Comparison of ENCODE assay signal across 20 cellular contexts in genomic region chr16:66658860-66659190, GRCh38. TPM values are rescaled to one million over a fixed set of nuclear protein-coding genes. Genes with fewer than 3 reads are reported as not detected.
DNase-seq lines count a peak whose midpoint lies in the region; ATAC-seq and TF ChIP-seq lines count a peak whose summit lies in the region.
"Had no signal": no experiment of that assay in that cellular context is flagged by ENCODE, and none has a peak within 500 bp of the region (broad histone marks: within the 10 kb centered on the region; RNA-seq: fewer than 3 reads in every experiment).

No MANE protein-coding gene starts in this region.

- DNase-seq in head of caudate nucleus = peak in 24 of 42 donors; percentile 28 to 83 (median 53)
- DNase-seq in neural crest cell (ENCODE audit: low read depth, low spot score) = no peak
- DNase-seq in NCI-H526 treated with DMSO at 0.1 percent for 48 hours (lab: John Stamatoyannopoulos, UW) = no peak
- no peak for DNase-seq in natural killer cell treated with Interleukin-12 subunit alpha and Interleukin-12 subunit beta and Interleukin-15 and Interleukin-18, amount 100 ng/mL, for 72 hours (ENCODE audit: low spot score)
- DNase-seq in NCI-H1694 (lab: John Stamatoyannopoulos, UW) = no peak
- DNase-seq: C1 segment of cervical spinal cord; Calu3; CD4-positive, alpha-beta memory T cell; COR-L47; DMS53; DMS79 treated with DMSO at 0.1 percent for 48 hours; GF-D8; GOT3; HFFc6 had no signal

- peaks cover 17% of the 10 kb centered on the region for H3K4me1 Mint-ChIP-seq in neural crest cell
- no peaks in the 10 kb centered on the region for H3K4me1 Mint-ChIP-seq in natural killer cell treated with Interleukin-12 subunit alpha and Interleukin-12 subunit beta and Interleukin-15 and Interleukin-18, amount 100 ng/mL, for 72 hours (ENCODE audit: low read depth in 2 of 2)
- H3K4me1 Mint-ChIP-seq: B cell; CD4-positive, alpha-beta memory T cell had no signal

- H3K27me3 Mint-ChIP-seq in neural crest cell (ENCODE audit: low read depth) = no peaks in the 10 kb centered on the region
- peaks cover 9 to 37% of the 10 kb centered on the region in 2 donors for H3K27me3 Mint-ChIP-seq in natural killer cell treated with Interleukin-12 subunit alpha and Interleukin-12 subunit beta and Interleukin-15 and Interleukin-18, amount 100 ng/mL, for 72 hours

- no peaks in the 10 kb centered on the region for H3K9me3 ChIP-seq in BLaER1
- H3K9me3 ChIP-seq: HAP-1 had no signal

- H3K27ac ChIP-seq in BLaER1 = no peak overlapping the region
- H3K27ac ChIP-seq in VCaP = peak overlapping the region; percentile 71
- H3K27ac ChIP-seq: 22Rv1 had no signal

- peaks cover 23% of the 10 kb centered on the region for H3K4me1 ChIP-seq in BLaER1

- peak overlapping the region; percentile 9 for H3K27ac Mint-ChIP-seq in neural crest cell (ENCODE audit: unreplicated experiment)
- H3K27ac Mint-ChIP-seq in natural killer cell treated with Interleukin-12 subunit alpha and Interleukin-12 subunit beta and Interleukin-15 and Interleukin-18, amount 100 ng/mL, for 72 hours = no peak overlapping the region
- H3K27ac Mint-ChIP-seq: B cell had no signal

- H3K4me3 ChIP-seq in BLaER1 = no peak overlapping the region
- H3K4me3 ChIP-seq: HAP-1 had no signal

- ATAC-seq in HG03108 (IDR thresholded peaks at IDR 0.05; ENCODE audit: unreplicated experiment) = no peak
- ATAC-seq in natural killer cell treated with Interleukin-12 subunit alpha and Interleukin-12 subunit beta and Interleukin-15 and Interleukin-18, amount 100 ng/mL, for 72 hours = no peak

- no peaks in the 10 kb centered on the region for H3K36me3 Mint-ChIP-seq in neural crest cell (ENCODE audit: low read depth)
- H3K36me3 Mint-ChIP-seq in natural killer cell treated with Interleukin-12 subunit alpha and Interleukin-12 subunit beta and Interleukin-15 and Interleukin-18, amount 100 ng/mL, for 72 hours = no peaks in the 10 kb centered on the region
- H3K36me3 Mint-ChIP-seq: CD4-positive, alpha-beta memory T cell had no signal

- no peaks in the 10 kb centered on the region for H3K9me3 Mint-ChIP-seq in neural crest cell
- no peaks in the 10 kb centered on the region for H3K9me3 Mint-ChIP-seq in natural killer cell treated with Interleukin-12 subunit alpha and Interleukin-12 subunit beta and Interleukin-15 and Interleukin-18, amount 100 ng/mL, for 72 hours
- H3K9me3 Mint-ChIP-seq: CD4-positive, alpha-beta memory T cell; HFFc6 had no signal

- no peak overlapping the region for H3K4me3 Mint-ChIP-seq in neural crest cell
- no peak overlapping the region for H3K4me3 Mint-ChIP-seq in natural killer cell treated with Interleukin-12 subunit alpha and Interleukin-12 subunit beta and Interleukin-15 and Interleukin-18, amount 100 ng/mL, for 72 hours
- H3K4me3 Mint-ChIP-seq: B cell; CD4-positive, alpha-beta memory T cell; HFFc6 had no signal

- no peak overlapping the region for H3K9ac ChIP-seq in BLaER1

- no peaks in the 10 kb centered on the region for H3K27me3 ChIP-seq in BLaER1

- intact Hi-C loops in head of caudate nucleus (cut with DNase I) = no loop called here

- H4K20me1 ChIP-seq in BLaER1 = no peaks in the 10 kb centered on the region; the same call in 1 of the 2 replicates

- TF ChIP-seq CTCF in VCaP (conservative IDR thresholded peaks at IDR 0.05) (no peak), neural crest cell (conservative IDR thresholded peaks at IDR 0.05) (no peak)

- peak overlapping the region; percentile 49 for H3K4me2 ChIP-seq in BLaER1

- H3K36me3 ChIP-seq in BLaER1 = no peaks in the 10 kb centered on the region

RNA-seq across cellular contexts. Expression of gene CMTM4, which starts 37.7 kb away (rescaled TPM):
- total RNA-seq in neural crest cell = 31.7 and 32.5 TPM in 2 replicates
- 1 to 10 TPM; 1.2 to 2.2 TPM for total RNA-seq in natural killer cell treated with Interleukin-12 subunit alpha and Interleukin-12 subunit beta and Interleukin-15 and Interleukin-18, amount 100 ng/mL, for 72 hours

RNA-seq across cellular contexts. Expression of gene CMTM3, which starts 54.3 kb away (rescaled TPM):
- 89.2 and 91.6 TPM in 2 replicates for total RNA-seq in neural crest cell
- 10 to 100 TPM; 43.8 to 49.7 TPM for total RNA-seq in natural killer cell treated with Interleukin-12 subunit alpha and Interleukin-12 subunit beta and Interleukin-15 and Interleukin-18, amount 100 ng/mL, for 72 hours

Comparison
In these comparisons a context has a peak if more than half of its experiments do, and no peak if none do; other contexts are left out.
1. DNase-seq: peak in head of caudate nucleus (24 of 42); none in neural crest cell (single experiment), NCI-H526 treated with DMSO at 0.1 percent for 48 hours (single experiment), natural killer cell treated with Interleukin-12 subunit alpha and Interleukin-12 subunit beta and Interleukin-15 and Interleukin-18, amount 100 ng/mL, for 72 hours (single experiment) and NCI-H1694 (single experiment).
2. RNA of gene CMTM4, which starts 37.7 kb away (total RNA-seq): 31.7 to 32.5 TPM in neural crest cell; 1.2 to 2.2 TPM in natural killer cell treated with Interleukin-12 subunit alpha and Interleukin-12 subunit beta and Interleukin-15 and Interleukin-18, amount 100 ng/mL, for 72 hours; every median in the first group is over 10 times any median in the second.